21 cellular contexts compared by ENCODE assay signal in genomic region chr10:4138146-4138721, GRCh38.
DNase-seq lines count a peak whose midpoint lies in the region; ATAC-seq and TF ChIP-seq lines count a peak whose summit lies in the region.
"Had no signal": no experiment of that assay in that cellular context is flagged by ENCODE, and none has a peak within 500 bp of the region (broad histone marks: within the 10 kb centered on the region; RNA-seq: fewer than 3 reads in every experiment).

No MANE protein-coding gene starts in this region.

- no peaks in the 10 kb centered on the region for H3K4me1 Mint-ChIP-seq in glutamatergic neuron (ENCODE audit: low read depth, unreplicated experiment)
- H3K4me1 Mint-ChIP-seq in natural killer cell = peaks cover 24 to 25% of the 10 kb centered on the region in 2 donors

- DNase-seq in A172 (ENCODE audit: low spot score) (peak; percentile 25), EL (peak; percentile 21), adipocyte (ENCODE audit: low read depth) (peak; percentile 16), fibroblast of the aortic adventitia (ENCODE audit: low read depth) (peak; percentile 31), glutamatergic neuron (no peak), DMS53 treated with DMSO at 0.1 percent for 48 hours (lab: John Stamatoyannopoulos, UW; ENCODE audit: unreplicated experiment) (no peak), natural killer cell (no peak)
- DNase-seq: BE2C; CD4-positive, CD25-positive, alpha-beta regulatory T cell; DMS79 treated with DMSO at 0.1 percent for 48 hours; MV-4-11; NCI-H1417; NCI-H1694 treated with DMSO at 0.1 percent for 48 hours; NCI-H2081 treated with DMSO at 0.1 percent for 48 hours; NCI-H2171 treated with DMSO at 0.1 percent for 48 hours; NCI-H446; NCI-H526; OCI-M1 had no signal

- no peaks in the 10 kb centered on the region for H3K36me3 ChIP-seq in adipocyte (ENCODE audit: control insufficient read depth, insufficient read depth, low read length, severe bottlenecking)
- H3K36me3 ChIP-seq: BE2C, SJSA1 had no signal

- peaks cover 13% of the 10 kb centered on the region for H3K9me3 ChIP-seq in adipocyte (ENCODE audit: control insufficient read depth, low read length)
- H3K9me3 ChIP-seq: BE2C, SJSA1 had no signal

- TF ChIP-seq CTCF in fibroblast of the aortic adventitia (IDR thresholded peaks at IDR 0.05; ENCODE audit: insufficient read depth, low read length) (no peak), glutamatergic neuron (IDR thresholded peaks at IDR 0.05; ENCODE audit: partially characterized antibody, unreplicated experiment) (no peak), natural killer cell (IDR thresholded peaks at IDR 0.05) (no peak)

- H3K27me3 ChIP-seq in adipocyte (replicated peaks; ENCODE audit: control insufficient read depth, insufficient read depth, low read length) = no peaks in the 10 kb centered on the region
- H3K27me3 ChIP-seq: BE2C, SJSA1 had no signal

- H3K36me3 Mint-ChIP-seq in glutamatergic neuron (ENCODE audit: unreplicated experiment) = peaks cover 11% of the 10 kb centered on the region
- H3K36me3 Mint-ChIP-seq in natural killer cell = peaks cover 11% of the 10 kb centered on the region
- H3K36me3 Mint-ChIP-seq: IgD-negative memory B cell had no signal

- no peaks in the 10 kb centered on the region for H3K4me1 ChIP-seq in adipocyte (ENCODE audit: control insufficient read depth, insufficient read depth, low read length)
- H3K4me1 ChIP-seq: BE2C, SJSA1 had no signal

- H3K27me3 Mint-ChIP-seq in glutamatergic neuron (ENCODE audit: unreplicated experiment) (peaks cover 1% of the 10 kb centered on the region), natural killer cell (ENCODE audit: low read depth in 2 of 2) (no peaks in the 10 kb centered on the region)
- H3K27me3 Mint-ChIP-seq: CD4-positive, CD25-positive, alpha-beta regulatory T cell; IgD-negative memory B cell had no signal

- H3K9ac ChIP-seq in adipocyte (ENCODE audit: low read length) = no peak overlapping the region

- H3K9me3 Mint-ChIP-seq in glutamatergic neuron (ENCODE audit: unreplicated experiment) = peaks cover 4% of the 10 kb centered on the region
- H3K9me3 Mint-ChIP-seq in natural killer cell = peaks cover 3 to 9% of the 10 kb centered on the region in 2 donors

- no peak overlapping the region for H3K4me3 ChIP-seq in adipocyte (ENCODE audit: low read length)
- H3K4me3 ChIP-seq in fibroblast of the aortic adventitia (ENCODE audit: low read depth, low read length) = no peak overlapping the region
- H3K4me3 ChIP-seq: SJSA1 had no signal

- intact Hi-C loops in natural killer cell (cut with micrococcal nuclease) = no loop called here

- ATAC-seq in natural killer cell (no peak), GM18517 (IDR thresholded peaks at IDR 0.05; ENCODE audit: unreplicated experiment) (no peak)

- no peak overlapping the region for H3K4me3 Mint-ChIP-seq in glutamatergic neuron (ENCODE audit: unreplicated experiment)
- H3K4me3 Mint-ChIP-seq in natural killer cell = no peak overlapping the region
- H3K4me3 Mint-ChIP-seq: CD4-positive, CD25-positive, alpha-beta regulatory T cell; IgD-negative memory B cell had no signal

- no peak overlapping the region for H3K27ac Mint-ChIP-seq in glutamatergic neuron (ENCODE audit: unreplicated experiment)
- no peak overlapping the region for H3K27ac Mint-ChIP-seq in natural killer cell

Comparison
In these comparisons a context has a peak if more than half of its experiments do, and no peak if none do; other contexts are left out.
1. DNase-seq: peak in A172 (single experiment), EL (single experiment), adipocyte (single experiment) and fibroblast of the aortic adventitia (single experiment); none in glutamatergic neuron (single experiment), DMS53 treated with DMSO at 0.1 percent for 48 hours (single experiment) and natural killer cell (single experiment).